Comparison of ENCODE assay signal across 8 cellular contexts in genomic region chr18:31648966-31649429, GRCh38. TPM values are rescaled to one million over a fixed set of nuclear protein-coding genes. Genes with fewer than 3 reads are reported as not detected.
DNase-seq lines count a peak whose midpoint lies in the region; ATAC-seq and TF ChIP-seq lines count a peak whose summit lies in the region.

No MANE protein-coding gene starts in this region.

- no peak overlapping the region for H3K4me3 ChIP-seq in esophagus squamous epithelium

- peaks cover 63% of the 10 kb centered on the region for H3K27me3 Mint-ChIP-seq in activated T-cell treated with anti-CD3 and anti-CD28 coated beads, Interleukin-2, amount 50 U/mL, for 24 hours

- H3K9me3 ChIP-seq in esophagus squamous epithelium = no peaks in the 10 kb centered on the region

- H3K27me3 ChIP-seq in esophagus squamous epithelium = no peaks in the 10 kb centered on the region

- H3K27ac Mint-ChIP-seq in activated T-cell treated with anti-CD3 and anti-CD28 coated beads, Interleukin-2, amount 50 U/mL, for 24 hours = no peak overlapping the region

- no peak for TF ChIP-seq POLR2A in esophagus squamous epithelium (IDR thresholded peaks at IDR 0.05)

- TF ChIP-seq CTCF in esophagus squamous epithelium (IDR thresholded peaks at IDR 0.05) = no peak

- H3K36me3 Mint-ChIP-seq in activated T-cell treated with anti-CD3 and anti-CD28 coated beads, Interleukin-2, amount 50 U/mL, for 24 hours (ENCODE audit: low read depth) = no peaks in the 10 kb centered on the region

- no peak overlapping the region for H3K27ac ChIP-seq in esophagus squamous epithelium

- H3K9me3 Mint-ChIP-seq in activated T-cell treated with anti-CD3 and anti-CD28 coated beads, Interleukin-2, amount 50 U/mL, for 24 hours = no peaks in the 10 kb centered on the region

- intact Hi-C loops in left colon (cut with DNase I, micrococcal nuclease) = no loop called here
- intact Hi-C loops in esophagus squamous epithelium (cut with DNase I) = no loop called here
- intact Hi-C loops in Right ventricle myocardium inferior (cut with DNase I) = no loop called here

- ATAC-seq in GM18868 (IDR thresholded peaks at IDR 0.05; ENCODE audit: unreplicated experiment) (peak; percentile 77), HG02678 (IDR thresholded peaks at IDR 0.05; ENCODE audit: unreplicated experiment) (peak; percentile 74), left colon (peak; percentile 38), Right ventricle myocardium inferior (no peak)

- H3K4me1 ChIP-seq in esophagus squamous epithelium = no peaks in the 10 kb centered on the region

- no peaks in the 10 kb centered on the region for H3K36me3 ChIP-seq in esophagus squamous epithelium

- 6 to 31% methylated on average over 2 of the region's 2 CpGs for WGBS in esophagus squamous epithelium, 2 donors

- DNase-seq in OCI-M1 (lab: John Stamatoyannopoulos, UW) (peak; percentile 71), left colon (no peak), esophagus squamous epithelium (lab: John Stamatoyannopoulos, UW) (no peak), NCI-H2029 treated with DMSO at 0.1 percent for 48 hours (lab: John Stamatoyannopoulos, UW) (no peak), Right ventricle myocardium inferior (ENCODE audit: missing footprints) (no peak)
- no peak for DNase-seq in activated T-cell treated with anti-CD3 and anti-CD28 coated beads, Interleukin-2, amount 50 U/mL, for 24 hours

- H3K4me3 Mint-ChIP-seq in activated T-cell treated with anti-CD3 and anti-CD28 coated beads, Interleukin-2, amount 50 U/mL, for 24 hours = no peak overlapping the region

- peaks cover 12% of the 10 kb centered on the region for H3K4me1 Mint-ChIP-seq in activated T-cell treated with anti-CD3 and anti-CD28 coated beads, Interleukin-2, amount 50 U/mL, for 24 hours (ENCODE audit: low read depth)

RNA-seq across cellular contexts. Expression of gene B4GALT6, which starts 35.4 kb away (rescaled TPM):
- total RNA-seq in left colon = 1 to 10 TPM; 5.2 to 6.0 TPM
- total RNA-seq in esophagus squamous epithelium = 1 to 10 TPM; 2.5 to 3.6 (median 3.0) TPM
- total RNA-seq in Right ventricle myocardium inferior = 9.0 TPM

RNA-seq across cellular contexts. Expression of gene TTR, which starts 57.3 kb away (rescaled TPM):
- total RNA-seq in left colon (1 to 10 TPM; 1.2 to 1.9 TPM), esophagus squamous epithelium (not detected), Right ventricle myocardium inferior (not detected)
